In genomic region chr7:134549366-134549765, GRCh38 we compare ENCODE assay signal across 22 cellular contexts. TPM values are rescaled to one million over a fixed set of nuclear protein-coding genes. Genes with fewer than 3 reads are reported as not detected.
"Had no signal": no experiment of that assay in that cellular context is flagged by ENCODE, and none has a peak within 500 bp of the region (broad histone marks: within the 10 kb centered on the region; RNA-seq: fewer than 3 reads in every experiment).

No MANE protein-coding gene starts in this region.

- H3K9me3 ChIP-seq: esophagus squamous epithelium, stomach had no signal

- DNase-seq: activated CD4-positive, alpha-beta T cell treated with anti-CD3 and anti-CD28 coated beads, Interleukin-2, amount 10 ng/mL, durations not matched to agents 7 days and 5 days; activated naive CD4-positive, alpha-beta T cell; activated naive CD8-positive, alpha-beta T cell treated with anti-CD3 and anti-CD28 coated beads, Interleukin-2, amount 10 ng/mL, durations not matched to agents 7 days and 5 days; anterior cingulate cortex; brain microvascular endothelial cell; cortex of kidney; effector CD8-positive, alpha-beta T cell; esophagus squamous epithelium; glutamatergic neuron; immature natural killer cell; naive B cell; posterior cingulate gyrus; small intestine; stomach had no signal

- H3K27ac ChIP-seq: brain microvascular endothelial cell, esophagus squamous epithelium had no signal

- H3K4me3 Mint-ChIP-seq: activated B cell treated with CpG ODN at 0.5 μM for 24 hours; activated CD4-positive, alpha-beta T cell treated with anti-CD3 and anti-CD28 coated beads, Interleukin-2, amount 10 ng/mL, durations not matched to agents 7 days and 5 days; activated naive CD8-positive, alpha-beta T cell treated with anti-CD3 and anti-CD28 coated beads, Interleukin-2, amount 10 ng/mL, durations not matched to agents 7 days and 5 days; activated T-helper 1 cell treated with anti-CD3 and anti-CD28 coated beads, Interleukin-12 subunit alpha, Interleukin-12 subunit beta, Interleukin-2, Interleukin-4 antibody, amounts not matched to agents 30 ng/mL and 10 ng/mL and 1 ng/mL, durations not matched to agents 14 hours and 24 hours and 36 hours; immature natural killer cell; naive B cell; T-helper 1 cell treated with Interleukin-12 subunit alpha and Interleukin-12 subunit beta and Interleukin-4 antibody, amounts not matched to agents 30 μg/mL and 1 μg/mL, for 36 hours had no signal

- H3K27me3 ChIP-seq: brain microvascular endothelial cell, esophagus squamous epithelium, stomach had no signal

- H3K27ac Mint-ChIP-seq: activated B cell treated with CpG ODN at 0.5 μM for 24 hours; activated CD4-positive, alpha-beta T cell treated with anti-CD3 and anti-CD28 coated beads, Interleukin-2, amount 10 ng/mL, durations not matched to agents 7 days and 5 days; activated naive CD8-positive, alpha-beta T cell treated with anti-CD3 and anti-CD28 coated beads, Interleukin-2, amount 10 ng/mL, durations not matched to agents 7 days and 5 days; activated T-helper 1 cell treated with anti-CD3 and anti-CD28 coated beads, Interleukin-12 subunit alpha, Interleukin-12 subunit beta, Interleukin-2, Interleukin-4 antibody, amounts not matched to agents 30 ng/mL and 10 ng/mL and 1 ng/mL, durations not matched to agents 14 hours and 24 hours and 36 hours; immature natural killer cell; naive B cell; T-helper 1 cell treated with Interleukin-12 subunit alpha and Interleukin-12 subunit beta and Interleukin-4 antibody, amounts not matched to agents 30 μg/mL and 1 μg/mL, for 36 hours had no signal

- H3K4me3 ChIP-seq: esophagus squamous epithelium, lung, stomach had no signal

- H3K36me3 ChIP-seq: brain microvascular endothelial cell, esophagus squamous epithelium, stomach had no signal

- H3K36me3 Mint-ChIP-seq: activated naive CD8-positive, alpha-beta T cell treated with anti-CD3 and anti-CD28 coated beads, Interleukin-2, amount 10 ng/mL, durations not matched to agents 7 days and 5 days; immature natural killer cell; naive B cell had no signal

- H3K9me3 Mint-ChIP-seq: activated B cell treated with CpG ODN at 0.5 μM for 24 hours; activated CD4-positive, alpha-beta T cell treated with anti-CD3 and anti-CD28 coated beads, Interleukin-2, amount 10 ng/mL, durations not matched to agents 7 days and 5 days; activated naive CD8-positive, alpha-beta T cell treated with anti-CD3 and anti-CD28 coated beads, Interleukin-2, amount 10 ng/mL, durations not matched to agents 7 days and 5 days; activated T-helper 1 cell treated with anti-CD3 and anti-CD28 coated beads, Interleukin-12 subunit alpha, Interleukin-12 subunit beta, Interleukin-2, Interleukin-4 antibody, amounts not matched to agents 30 ng/mL and 10 ng/mL and 1 ng/mL, durations not matched to agents 14 hours and 24 hours and 36 hours; immature natural killer cell; naive B cell; T-helper 1 cell treated with Interleukin-12 subunit alpha and Interleukin-12 subunit beta and Interleukin-4 antibody, amounts not matched to agents 30 μg/mL and 1 μg/mL, for 36 hours had no signal

RNA-seq across cellular contexts. Expression of gene AKR1B15, which starts 0.5 kb away (rescaled TPM):
- total RNA-seq: activated B cell treated with CpG ODN at 0.5 μM for 24 hours; activated CD4-positive, alpha-beta T cell treated with anti-CD3 and anti-CD28 coated beads, Interleukin-2, amount 10 ng/mL, durations not matched to agents 7 days and 5 days; activated CD8-positive, alpha-beta memory T cell treated with anti-CD3 and anti-CD28 coated beads for 36 hours; activated naive CD8-positive, alpha-beta T cell treated with anti-CD3 and anti-CD28 coated beads, Interleukin-2, amount 10 ng/mL, durations not matched to agents 7 days and 5 days; activated T-helper 1 cell treated with anti-CD3 and anti-CD28 coated beads, Interleukin-12 subunit alpha, Interleukin-12 subunit beta, Interleukin-2, Interleukin-4 antibody, amounts not matched to agents 30 ng/mL and 10 ng/mL and 1 ng/mL, durations not matched to agents 14 hours and 24 hours and 36 hours; endothelial cell of umbilical vein; lung; mononuclear cell; urinary bladder had no signal
- polyA plus RNA-seq: endothelial cell of umbilical vein, immature natural killer cell, lung had no signal

RNA-seq across cellular contexts. Expression of gene AKR1B10, which starts 22.0 kb away (rescaled TPM):
- total RNA-seq: activated B cell treated with CpG ODN at 0.5 μM for 24 hours; activated CD4-positive, alpha-beta T cell treated with anti-CD3 and anti-CD28 coated beads, Interleukin-2, amount 10 ng/mL, durations not matched to agents 7 days and 5 days; activated CD8-positive, alpha-beta memory T cell treated with anti-CD3 and anti-CD28 coated beads for 36 hours; activated naive CD8-positive, alpha-beta T cell treated with anti-CD3 and anti-CD28 coated beads, Interleukin-2, amount 10 ng/mL, durations not matched to agents 7 days and 5 days; activated T-helper 1 cell treated with anti-CD3 and anti-CD28 coated beads, Interleukin-12 subunit alpha, Interleukin-12 subunit beta, Interleukin-2, Interleukin-4 antibody, amounts not matched to agents 30 ng/mL and 10 ng/mL and 1 ng/mL, durations not matched to agents 14 hours and 24 hours and 36 hours; endothelial cell of umbilical vein; mononuclear cell had no signal
- polyA plus RNA-seq: endothelial cell of umbilical vein, immature natural killer cell had no signal
